Comparison of ENCODE assay signal across 18 cellular contexts in the genomic region with DNA sequence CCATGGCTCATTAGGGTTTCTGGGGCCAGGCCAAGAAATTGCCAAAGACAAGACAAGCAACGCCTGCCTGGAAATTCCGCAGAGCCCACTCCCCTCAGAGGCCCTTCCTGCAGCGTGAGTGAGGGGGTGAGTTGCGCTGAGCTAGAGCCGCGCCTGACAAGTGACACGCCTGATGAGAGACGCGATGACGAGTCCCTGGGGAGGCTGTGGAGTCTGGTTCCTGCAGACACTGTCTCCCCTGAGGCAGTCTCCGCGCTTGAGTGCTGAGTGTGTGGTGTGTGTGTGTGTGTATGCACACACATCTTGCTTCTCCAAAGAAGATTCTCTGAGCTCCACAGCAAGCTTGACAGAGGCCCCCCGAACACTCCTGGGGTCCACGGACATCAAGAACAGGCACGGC.
DNase-seq lines count a peak whose midpoint lies in the region; ATAC-seq, FAIRE-seq and TF ChIP-seq lines count a peak whose summit lies in the region.
"Had no signal": no experiment of that assay in that cellular context is flagged by ENCODE, and none has a peak within 500 bp of the region (broad histone marks: within the 10 kb centered on the region; RNA-seq: fewer than 3 reads in every experiment).

No MANE protein-coding gene starts in this region.

- H3K4me2 ChIP-seq in GM12878 (ENCODE audit: control insufficient read depth, insufficient read depth), result no peak overlapping the region

- H3K9me3 ChIP-seq in GM12878 (replicated peaks; ENCODE audit: control insufficient read depth, insufficient read depth, low read length), result no peaks in the 10 kb centered on the region; the same call in 2 of the 3 replicates
- H3K9me3 ChIP-seq: prostate gland had no signal

- DNase-seq in GM10266 (ENCODE audit: extremely low spot score), result peak; percentile 38
- no peak for DNase-seq in GM12878 (ENCODE audit: low read depth, low spot score)
- no peak for DNase-seq in ureter (ENCODE audit: low spot score)
- DNase-seq in activated CD4-positive, alpha-beta T cell treated with anti-CD3 and anti-CD28 coated beads, Interleukin-2, amount 10 ng/mL, durations not matched to agents 24 days and 14 days, result no peak
- DNase-seq: activated T-cell treated with anti-CD3 and anti-CD28 coated beads, Interleukin-2, amount 50 U/mL, for 1 hour; C1 segment of cervical spinal cord; hippocampal formation; mammary epithelial cell; NCI-H2029; stimulated activated CD4-positive, alpha-beta T cell treated with anti-CD3 and anti-CD28 coated beads, Interleukin-4, amount 100 ng/mL, for 1 hour; substantia nigra had no signal

- H4K20me1 ChIP-seq in GM12878 (ENCODE audit: control insufficient read depth, insufficient read depth), result no peaks in the 10 kb centered on the region

- ATAC-seq in GM19397 (IDR thresholded peaks at IDR 0.05; ENCODE audit: unreplicated experiment) (peak; percentile 84), HG03135 (IDR thresholded peaks at IDR 0.05; ENCODE audit: unreplicated experiment) (peak; percentile 62), GM12878 (peak; percentile 90), HG03025 (IDR thresholded peaks at IDR 0.05; ENCODE audit: low FRiP score, unreplicated experiment) (no peak), GM18517 (IDR thresholded peaks at IDR 0.05; ENCODE audit: unreplicated experiment) (no peak)

- no peak for TF ChIP-seq POLR2A in GM12878 (IDR thresholded peaks at IDR 0.05; ENCODE audit: low read depth, low read length)

- H3K9me3 Mint-ChIP-seq in activated CD4-positive, alpha-beta T cell treated with anti-CD3 and anti-CD28 coated beads, Interleukin-2, amount 10 ng/mL, durations not matched to agents 24 days and 14 days, result no peaks in the 10 kb centered on the region

- no peaks in the 10 kb centered on the region for H3K79me2 ChIP-seq in GM12878 (ENCODE audit: control insufficient read depth, insufficient read depth, low read length)

- no peaks in the 10 kb centered on the region for H3K36me3 ChIP-seq in GM12878 (ENCODE audit: control insufficient read depth in 2 of 2, insufficient read depth in 2 of 2, low read length in 1 of 2)
- H3K36me3 ChIP-seq: prostate gland had no signal

- 9% methylated on average over 15 of the region's 15 CpGs for whole genome bisulfite sequencing in GM12878 (ENCODE audit: insufficient coverage, insufficient replicate concordance, low lambda C conversion rate, missing lambda C conversion rate)

- no TSS peak for BruUV-seq in GM12878 (replicated peaks; lab: Mats Ljungman, UMichigan)

- no peak overlapping the region for H3K4me3 Mint-ChIP-seq in activated CD4-positive, alpha-beta T cell treated with anti-CD3 and anti-CD28 coated beads, Interleukin-2, amount 10 ng/mL, durations not matched to agents 24 days and 14 days

- no peaks in the 10 kb centered on the region for H3K27me3 ChIP-seq in GM12878 (replicated peaks in 1 of 2; ENCODE audit: control insufficient read depth in 2 of 2, insufficient read depth in 2 of 2, low read length in 1 of 2)

- no peak overlapping the region for H2AFZ ChIP-seq in GM12878 (ENCODE audit: control insufficient read depth, low read depth, low read length)

- H3K4me1 Mint-ChIP-seq in activated CD4-positive, alpha-beta T cell treated with anti-CD3 and anti-CD28 coated beads, Interleukin-2, amount 10 ng/mL, durations not matched to agents 24 days and 14 days, result peaks cover 5% of the 10 kb centered on the region

- no peak for TF ChIP-seq EP300 in GM12878 (IDR thresholded peaks at IDR 0.05; ENCODE audit: borderline replicate concordance in 1 of 2, control insufficient read depth in 1 of 2, low read depth in 2 of 2, low read length in 2 of 2)

- TF ChIP-seq CTCF in GM10266 (IDR thresholded peaks at IDR 0.05; ENCODE audit: control insufficient read depth, insufficient read depth, low read depth, missing control alignments), result no peak
- no peak for TF ChIP-seq CTCF in GM12878 (IDR thresholded peaks at IDR 0.05 in 2 of 3, conservative IDR thresholded peaks at IDR 0.05 in 1 of 3; ENCODE audit: control insufficient read depth in 2 of 3, extremely low read depth in 1 of 3, insufficient read depth in 1 of 3, low read depth in 3 of 3, low read length in 3 of 3)

- TF ChIP-seq RAD21 in GM12878 (IDR thresholded peaks at IDR 0.05; ENCODE audit: insufficient read depth, low read depth, low read length), result no peak

- in situ Hi-C loops in GM12878 (cut with MboI), result no loop called here

- no peak for FAIRE-seq in GM12878 (lab: Jason Lieb, UNC)
- FAIRE-seq: endometrium had no signal

- H3K27ac Mint-ChIP-seq in activated CD4-positive, alpha-beta T cell treated with anti-CD3 and anti-CD28 coated beads, Interleukin-2, amount 10 ng/mL, durations not matched to agents 24 days and 14 days, result no peak overlapping the region

- CTCF ChIA-PET in GM12878 (lab: Yijun Ruan, JAX), result interaction anchor here (1.0 to 2.9 kb wide), 2 partner anchors 15 to 27 kb away, joined by 3 to 13 read pairs; no protein-coding TSS in a partner anchor

- POLR2A ChIA-PET in GM12878 (lab: Charles Lee), result interaction anchor here (1.3 to 1.5 kb wide), 2 partner anchors 9 to 27 kb away, joined by 4 read pairs; no protein-coding TSS in a partner anchor

- no peak overlapping the region for H3K4me3 ChIP-seq in GM12878
- H3K4me3 ChIP-seq: prostate gland had no signal

- no peaks in the 10 kb centered on the region; the same call in 1 of the 2 replicates for H3K4me1 ChIP-seq in GM12878 (ENCODE audit: control insufficient read depth, insufficient read depth, low read length)
- H3K4me1 ChIP-seq: prostate gland had no signal

- RAD21 ChIA-PET in GM12878 (lab: Charles Lee; ENCODE audit: unreplicated experiment), result interaction anchor here (1.6 to 3.5 kb wide), 3 partner anchors 13 to 26 kb away, joined by 6 to 22 read pairs (median 13); no protein-coding TSS in a partner anchor

- H3K36me3 Mint-ChIP-seq in activated CD4-positive, alpha-beta T cell treated with anti-CD3 and anti-CD28 coated beads, Interleukin-2, amount 10 ng/mL, durations not matched to agents 24 days and 14 days (ENCODE audit: low read depth), result no peaks in the 10 kb centered on the region

- no peak overlapping the region for H3K9ac ChIP-seq in GM12878 (ENCODE audit: control insufficient read depth, insufficient read depth, low read length)

- intact Hi-C loops in GM12878 (cut with micrococcal nuclease; ENCODE audit: unreplicated experiment), result no loop called here
- intact Hi-C loops in activated CD4-positive, alpha-beta T cell treated with anti-CD3 and anti-CD28 coated beads, Interleukin-2, amount 10 ng/mL, durations not matched to agents 24 days and 14 days (cut with micrococcal nuclease), result no loop called here

- H3K27ac ChIP-seq in GM12878 (ENCODE audit: control insufficient read depth, insufficient read depth), result no peak overlapping the region
- H3K27ac ChIP-seq: prostate gland, VCaP had no signal

- SMC1A ChIA-PET in GM12878 (lab: Charles Lee; ENCODE audit: uncharacterized antibody, unreplicated experiment), result interaction anchor here (1.6 to 5.6 kb wide), 2 partner anchors 9 to 25 kb away, joined by 7 to 51 read pairs; no protein-coding TSS in a partner anchor

- H3K27me3 Mint-ChIP-seq in activated CD4-positive, alpha-beta T cell treated with anti-CD3 and anti-CD28 coated beads, Interleukin-2, amount 10 ng/mL, durations not matched to agents 24 days and 14 days, result peaks cover 3% of the 10 kb centered on the region

TF ChIP-seq in GM12878, 131 proteins besides CTCF, POLR2A, EP300 and RAD21 (continues in another document):
- TF ChIP-seq SKIL (IDR thresholded peaks at IDR 0.05; ENCODE audit: low read depth, poor library complexity, severe bottlenecking), result peak; percentile 40
- no peak for TF ChIP-seq CREB1 (IDR thresholded peaks at IDR 0.05; ENCODE audit: low read depth)
- TF ChIP-seq GABPA (IDR thresholded peaks at IDR 0.05; ENCODE audit: low read depth), result no peak
- TF ChIP-seq ZNF622 (IDR thresholded peaks at IDR 0.05), result no peak
- TF ChIP-seq TCF12 (IDR thresholded peaks at IDR 0.05; ENCODE audit: low read depth, low read length), result no peak
- TF ChIP-seq BHLHE40 (IDR thresholded peaks at IDR 0.05; ENCODE audit: borderline replicate concordance in 1 of 2, low read depth in 2 of 2, low read length in 1 of 2), result peak; percentile 17 to 72; a peak in 2 of 4 replicates
- TF ChIP-seq, protein P1, sequence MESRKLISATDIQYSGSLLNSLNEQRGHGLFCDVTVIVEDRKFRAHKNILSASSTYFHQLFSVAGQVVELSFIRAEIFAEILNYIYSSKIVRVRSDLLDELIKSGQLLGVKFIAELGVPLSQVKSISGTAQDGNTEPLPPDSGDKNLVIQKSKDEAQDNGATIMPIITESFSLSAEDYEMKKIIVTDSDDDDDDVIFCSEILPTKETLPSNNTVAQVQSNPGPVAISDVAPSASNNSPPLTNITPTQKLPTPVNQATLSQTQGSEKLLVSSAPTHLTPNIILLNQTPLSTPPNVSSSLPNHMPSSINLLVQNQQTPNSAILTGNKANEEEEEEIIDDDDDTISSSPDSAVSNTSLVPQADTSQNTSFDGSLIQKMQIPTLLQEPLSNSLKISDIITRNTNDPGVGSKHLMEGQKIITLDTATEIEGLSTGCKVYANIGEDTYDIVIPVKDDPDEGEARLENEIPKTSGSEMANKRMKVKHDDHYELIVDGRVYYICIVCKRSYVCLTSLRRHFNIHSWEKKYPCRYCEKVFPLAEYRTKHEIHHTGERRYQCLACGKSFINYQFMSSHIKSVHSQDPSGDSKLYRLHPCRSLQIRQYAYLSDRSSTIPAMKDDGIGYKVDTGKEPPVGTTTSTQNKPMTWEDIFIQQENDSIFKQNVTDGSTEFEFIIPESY (IDR thresholded peaks at IDR 0.05), result no peak
- no peak for TF ChIP-seq STAT3 (IDR thresholded peaks at IDR 0.05; ENCODE audit: low read depth, low read length)
- TF ChIP-seq KLF5 (IDR thresholded peaks at IDR 0.05; ENCODE audit: partially characterized antibody), result no peak
- TF ChIP-seq NRF1 (conservative IDR thresholded peaks at IDR 0.05; ENCODE audit: low read depth, low read length), result no peak
- TF ChIP-seq POU2F2 (IDR thresholded peaks at IDR 0.05; ENCODE audit: borderline replicate concordance, low read depth, low read length), result no peak
- TF ChIP-seq GATAD2B (conservative IDR thresholded peaks at IDR 0.05; ENCODE audit: low read depth), result no peak

Comparison
In these comparisons a context has a peak if more than half of its experiments do, and no peak if none do; other contexts are left out.
1. ATAC-seq: peak in GM19397 (single experiment), HG03135 (single experiment) and GM12878 (single experiment); none in HG03025 (single experiment) and GM18517 (single experiment).